18 cellular contexts compared by ENCODE assay signal in the genomic region with DNA sequence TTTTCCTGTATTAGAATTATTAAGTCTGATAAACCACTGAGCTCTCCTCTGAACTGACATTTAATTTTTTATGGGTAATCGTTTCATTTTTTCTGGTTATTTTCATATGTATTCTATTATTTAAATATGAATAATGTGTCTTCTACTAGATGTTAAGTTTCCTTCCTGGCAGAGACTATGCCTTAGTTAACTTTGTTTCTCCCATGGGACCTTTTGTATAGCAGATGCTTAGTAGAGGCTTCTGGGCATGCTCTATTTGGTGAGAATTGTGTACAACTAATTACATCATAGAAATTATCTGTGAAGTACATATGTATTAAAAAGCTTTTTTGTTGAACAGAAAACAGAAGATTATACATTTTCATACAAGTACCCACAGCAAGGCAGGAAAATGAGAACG. TPM values are rescaled to one million over a fixed set of nuclear protein-coding genes. Genes with fewer than 3 reads are reported as not detected.
DNase-seq lines count a peak whose midpoint lies in the region; TF ChIP-seq lines count a peak whose summit lies in the region.
"Had no signal": no experiment of that assay in that cellular context is flagged by ENCODE, and none has a peak within 500 bp of the region (broad histone marks: within the 10 kb centered on the region; RNA-seq: fewer than 3 reads in every experiment).

No MANE protein-coding gene starts in this region.

- in situ Hi-C loops in SK-MEL-5 (cut with HindIII; ENCODE audit: low pct_unique_long_range_greater_than_20kb, low sequenced_read_pairs) = no loop called here

- H3K9me3 Mint-ChIP-seq in activated T-cell treated with anti-CD3 and anti-CD28 coated beads, Interleukin-2, amount 50 U/mL, for 24 hours = no peaks in the 10 kb centered on the region
- H3K9me3 Mint-ChIP-seq: CD8-positive, alpha-beta T cell; T-cell had no signal

- TF ChIP-seq CTCF in fibroblast of the aortic adventitia (IDR thresholded peaks at IDR 0.05; ENCODE audit: insufficient read depth, low read length) = no peak

- H3K4me1 Mint-ChIP-seq in activated T-cell treated with anti-CD3 and anti-CD28 coated beads, Interleukin-2, amount 50 U/mL, for 24 hours (ENCODE audit: low read depth) = no peaks in the 10 kb centered on the region
- H3K4me1 Mint-ChIP-seq: T-cell had no signal

- H3K36me3 Mint-ChIP-seq in activated T-cell treated with anti-CD3 and anti-CD28 coated beads, Interleukin-2, amount 50 U/mL, for 24 hours (ENCODE audit: low read depth) = peaks cover 15% of the 10 kb centered on the region

- H3K4me3 ChIP-seq in fibroblast of the aortic adventitia (ENCODE audit: low read depth, low read length) = no peak overlapping the region
- H3K4me3 ChIP-seq: A549; BLaER1 treated with 17β-estradiol and CSF1 and Interleukin-3, amounts not matched to agents 10 nM and 100 nM had no signal

- H3K4me3 Mint-ChIP-seq in activated T-cell treated with anti-CD3 and anti-CD28 coated beads, Interleukin-2, amount 50 U/mL, for 24 hours = no peak overlapping the region
- H3K4me3 Mint-ChIP-seq: CD8-positive, alpha-beta T cell; T-cell had no signal

- no peaks in the 10 kb centered on the region for H3K27me3 Mint-ChIP-seq in activated T-cell treated with anti-CD3 and anti-CD28 coated beads, Interleukin-2, amount 50 U/mL, for 24 hours
- H3K27me3 Mint-ChIP-seq: T-cell had no signal

- no peak overlapping the region for H3K27ac Mint-ChIP-seq in activated T-cell treated with anti-CD3 and anti-CD28 coated beads, Interleukin-2, amount 50 U/mL, for 24 hours
- H3K27ac Mint-ChIP-seq: CD8-positive, alpha-beta T cell; T-cell had no signal

- DNase-seq in NCI-H82 (lab: John Stamatoyannopoulos, UW) (peak; percentile 20), NCI-H82 treated with DMSO at 0.1 percent for 48 hours (lab: John Stamatoyannopoulos, UW; ENCODE audit: unreplicated experiment) (no peak), NAMALWA (ENCODE audit: low spot score) (peak; percentile 10), SK-MEL-5 (ENCODE audit: low read depth, low spot score) (peak; percentile 4), fibroblast of the aortic adventitia (ENCODE audit: low read depth) (peak; percentile 14), NCI-H226 (no peak), NCI-H748 (lab: John Stamatoyannopoulos, UW; ENCODE audit: unreplicated experiment) (no peak)
- DNase-seq in activated T-cell treated with anti-CD3 and anti-CD28 coated beads, Interleukin-2, amount 50 U/mL, for 24 hours = no peak
- DNase-seq: Calu3; CD8-positive, alpha-beta T cell; H7; NCI-H1092; NCI-H510A; SHP77; T-cell had no signal

RNA-seq across cellular contexts. Expression of a gene that starts 23.4 kb away (rescaled TPM):
- 12.2 and 13.6 TPM in 2 replicates for total RNA-seq in SK-MEL-5 (2014; rRNA removed; shearing (Covaris generic))
- polyA plus RNA-seq in SK-MEL-5 (2015; cell fraction: cytosol; rRNA removed) = 29.4 and 36.2 TPM in 2 replicates
- polyA plus RNA-seq in SK-MEL-5 (2015; cell fraction: nucleus; rRNA removed) = 12.5 and 13.7 TPM in 2 replicates
- total RNA-seq in fibroblast of the aortic adventitia (ENCODE audit: low replicate concordance) = 14.5 and 23.0 TPM in 2 replicates

RNA-seq across cellular contexts. Expression of a gene that starts 44.4 kb away (rescaled TPM):
- total RNA-seq in SK-MEL-5 (2014; rRNA removed; shearing (Covaris generic)) = 32.9 and 39.7 TPM in 2 replicates
- 107 and 136 TPM in 2 replicates for polyA plus RNA-seq in SK-MEL-5 (2015; cell fraction: cytosol; rRNA removed)
- 9.3 and 10.0 TPM in 2 replicates for polyA plus RNA-seq in SK-MEL-5 (2015; cell fraction: nucleus; rRNA removed)
- 1.6 and 54.1 TPM in 2 replicates for total RNA-seq in fibroblast of the aortic adventitia (ENCODE audit: low replicate concordance)

RNA-seq across cellular contexts. Expression of a gene that starts 44.6 kb away (rescaled TPM):
- total RNA-seq in SK-MEL-5 (2014; rRNA removed; shearing (Covaris generic)) = 0.93 TPM in 1 of 2 replicates, not detected in the other
- not detected in 2 replicates for polyA plus RNA-seq in SK-MEL-5 (2015; cell fraction: cytosol; rRNA removed)
- polyA plus RNA-seq in SK-MEL-5 (2015; cell fraction: nucleus; rRNA removed) = not detected in 2 replicates
- 0.41 and 3.0 TPM in 2 replicates for total RNA-seq in fibroblast of the aortic adventitia (ENCODE audit: low replicate concordance)
- total RNA-seq: HT1080 had no signal

Comparison
In these comparisons a context has a peak if more than half of its experiments do, and no peak if none do; other contexts are left out.
1. DNase-seq: peak in NCI-H82 (single experiment), NAMALWA (single experiment), SK-MEL-5 (single experiment) and fibroblast of the aortic adventitia (single experiment); none in NCI-H82 treated with DMSO at 0.1 percent for 48 hours (single experiment), activated T-cell treated with anti-CD3 and anti-CD28 coated beads, Interleukin-2, amount 50 U/mL, for 24 hours (single experiment), NCI-H226 (single experiment) and NCI-H748 (single experiment).